8 cellular contexts compared by ENCODE assay signal in the genomic region with DNA sequence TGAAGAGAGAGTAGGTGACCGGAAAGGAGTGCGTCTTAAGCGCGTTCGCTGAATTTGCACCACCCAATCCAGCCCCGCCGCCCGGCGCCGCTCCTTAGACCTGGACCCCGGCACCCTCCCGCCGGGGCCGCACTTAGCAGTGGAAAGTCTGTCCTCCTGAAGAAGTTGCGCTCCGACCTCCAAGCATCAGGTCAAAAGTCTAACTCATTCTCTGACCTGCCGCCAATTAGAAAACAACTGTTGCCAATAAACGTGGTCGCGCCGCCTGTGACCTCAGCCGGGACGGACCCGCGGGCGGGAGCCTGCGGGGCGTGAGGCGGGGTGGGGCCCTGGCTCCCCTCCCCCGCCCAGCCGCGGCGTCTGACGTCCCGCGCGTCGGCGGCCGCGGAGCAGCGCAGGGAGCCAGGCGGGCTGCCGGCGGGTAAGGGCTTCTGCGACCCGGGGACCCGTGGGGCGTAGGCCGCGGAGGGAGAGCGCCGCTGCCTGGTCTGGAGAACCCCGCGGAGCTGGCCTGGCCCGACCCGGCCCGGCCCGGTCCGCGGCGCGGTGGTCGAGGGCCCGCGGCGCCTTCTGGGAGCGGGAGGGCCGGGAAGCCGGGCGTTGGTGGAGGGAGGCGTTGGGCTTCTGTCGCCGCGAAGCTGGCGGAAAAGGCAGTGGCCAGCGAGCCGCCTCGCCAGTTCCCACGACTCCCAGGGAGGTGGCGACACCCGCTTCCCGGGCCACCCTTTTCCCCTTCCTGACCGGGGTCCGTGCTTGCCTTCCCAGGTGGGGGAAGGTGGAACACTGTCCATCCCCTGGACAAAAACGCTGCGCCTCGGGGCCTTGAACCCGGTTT.
DNase-seq lines count a peak whose midpoint lies in the region; ATAC-seq and TF ChIP-seq lines count a peak whose summit lies in the region.

A gene with protein sequence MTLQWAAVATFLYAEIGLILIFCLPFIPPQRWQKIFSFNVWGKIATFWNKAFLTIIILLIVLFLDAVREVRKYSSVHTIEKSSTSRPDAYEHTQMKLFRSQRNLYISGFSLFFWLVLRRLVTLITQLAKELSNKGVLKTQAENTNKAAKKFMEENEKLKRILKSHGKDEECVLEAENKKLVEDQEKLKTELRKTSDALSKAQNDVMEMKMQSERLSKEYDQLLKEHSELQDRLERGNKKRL (plus strand): TSS at position 366 of the 835 bp plus-strand sequence. CDS start 527 bp downstream, outside the sequence.

- TF ChIP-seq CTCF in retinal pigment epithelial cell (conservative IDR thresholded peaks at IDR 0.05; ENCODE audit: low read depth, low read length) = peak; percentile 31

- ATAC-seq in GM18498 (IDR thresholded peaks at IDR 0.05; ENCODE audit: unreplicated experiment) = peak; percentile 95
- ATAC-seq in HG02642 (IDR thresholded peaks at IDR 0.05; ENCODE audit: poor library complexity, unreplicated experiment) = peak; percentile 97

- H3K4me3 ChIP-seq in retinal pigment epithelial cell (ENCODE audit: low read length) = peak within 1 kb of the TSS; percentile 87

- peak; percentile 70 for DNase-seq in NCI-H1105 treated with DMSO at 0.1 percent for 48 hours (lab: John Stamatoyannopoulos, UW)
- DNase-seq in T-helper 9 cell = peak; percentile 63
- peak; percentile 90 for DNase-seq in astrocyte of the hippocampus (ENCODE audit: low read depth, low spot score)
- DNase-seq in hippocampal formation (lab: John Stamatoyannopoulos, UW) = peak; percentile 73 to 79
- no peak for DNase-seq in retinal pigment epithelial cell (ENCODE audit: low read depth)
- no peak for DNase-seq in NCI-H128 (lab: John Stamatoyannopoulos, UW; ENCODE audit: unreplicated experiment)

Comparison
In these comparisons a context has a peak if more than half of its experiments do, and no peak if none do; other contexts are left out.
1. DNase-seq: peak in NCI-H1105 treated with DMSO at 0.1 percent for 48 hours (single experiment), T-helper 9 cell (single experiment), astrocyte of the hippocampus (single experiment) and hippocampal formation (2 of 2); none in retinal pigment epithelial cell (single experiment) and NCI-H128 (single experiment).